In the genomic region with DNA sequence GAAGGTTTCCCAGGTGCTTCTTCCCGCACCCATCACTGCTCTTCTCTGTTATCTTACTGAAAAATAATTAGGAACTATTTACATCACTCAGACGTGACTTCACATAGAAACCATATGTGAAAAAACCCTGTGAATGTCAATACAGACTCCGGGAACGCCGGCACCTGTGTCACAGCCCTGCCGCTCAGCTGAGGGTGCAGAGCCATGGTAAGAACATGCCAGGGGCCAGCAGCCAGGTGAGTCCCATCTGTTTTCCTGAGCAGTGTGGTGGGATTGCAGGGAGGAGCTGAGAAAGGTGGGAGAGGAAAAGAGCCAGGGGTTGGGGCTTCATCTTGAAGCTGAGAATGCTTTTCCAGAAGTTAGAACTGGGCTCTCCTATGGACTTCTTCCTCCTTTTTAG, we compare ENCODE assay signal across 24 cellular contexts. TPM values are rescaled to one million over a fixed set of nuclear protein-coding genes. Genes with fewer than 3 reads are reported as not detected.
DNase-seq lines count a peak whose midpoint lies in the region; ATAC-seq, FAIRE-seq and TF ChIP-seq lines count a peak whose summit lies in the region.
"Had no signal": no experiment of that assay in that cellular context is flagged by ENCODE, and none has a peak within 500 bp of the region (broad histone marks: within the 10 kb centered on the region; RNA-seq: fewer than 3 reads in every experiment).

No MANE protein-coding gene starts in this region.

- no peaks in the 10 kb centered on the region for H3K4me1 ChIP-seq in SK-N-SH (ENCODE audit: control insufficient read depth in 1 of 2, insufficient read depth in 2 of 2, low read depth in 1 of 2, low read length in 1 of 2)
- no peaks in the 10 kb centered on the region for H3K4me1 ChIP-seq in endodermal cell (ENCODE audit: control insufficient read depth, insufficient read depth, low read length)
- H3K4me1 ChIP-seq in pancreas = no peaks in the 10 kb centered on the region
- H3K4me1 ChIP-seq: A549, HAP-1 had no signal

- no peak overlapping the region for H3K27ac Mint-ChIP-seq in endodermal cell
- H3K27ac Mint-ChIP-seq in T-cell = no peak overlapping the region
- H3K27ac Mint-ChIP-seq: HFFc6 had no signal

- POLR2A ChIA-PET in SK-N-SH (lab: Yijun Ruan, JAX) = no interaction called here
- POLR2A ChIA-PET in T-cell (lab: Charles Lee) = no interaction called here

- H2AFZ ChIP-seq in SK-N-SH (ENCODE audit: low read depth) = no peak overlapping the region

- DNase-seq in SK-N-SH = no peak
- peak; percentile 3 for DNase-seq in MG63
- DNase-seq in endodermal cell = peak; percentile 31
- DNase-seq in pancreas = peak in 2 of 6 donors; percentile 30 to 35
- no peak for DNase-seq in NOMO-1 treated with dmso at 0.1 percent for 144 hours (lab: John Stamatoyannopoulos, UW; ENCODE audit: unreplicated experiment)
- no peak for DNase-seq in T-cell
- DNase-seq: 8988T; C1 segment of cervical spinal cord; Calu3; CD4-positive, alpha-beta memory T cell; COR-L47; DMS53; DMS79 treated with DMSO at 0.1 percent for 48 hours; GF-D8; GOT3; HFFc6 had no signal

- H3K4me2 ChIP-seq in SK-N-SH = no peak overlapping the region
- H3K4me2 ChIP-seq: A549 had no signal

- no peaks in the 10 kb centered on the region for H3K9me2 ChIP-seq in SK-N-SH

- H3K27me3 ChIP-seq in SK-N-SH (ENCODE audit: insufficient read depth) = peaks cover 46% of the 10 kb centered on the region
- no peaks in the 10 kb centered on the region for H3K27me3 ChIP-seq in MG63
- H3K27me3 ChIP-seq in endodermal cell (ENCODE audit: control insufficient read depth, insufficient read depth, low read length, poor library complexity, severe bottlenecking) = peaks cover 29% of the 10 kb centered on the region
- H3K27me3 ChIP-seq in pancreas = peaks cover 0 to 18% (median 0%) of the 10 kb centered on the region in 4 donors

- no peaks in the 10 kb centered on the region for H3K4me1 Mint-ChIP-seq in endodermal cell
- H3K4me1 Mint-ChIP-seq in T-cell = peaks cover 9 to 14% (median 10%) of the 10 kb centered on the region in 3 donors

- H3K9me3 Mint-ChIP-seq in endodermal cell (no peaks in the 10 kb centered on the region), T-cell (peaks cover 0 to 7% (median 6%) of the 10 kb centered on the region in 3 donors)

- ATAC-seq in SK-N-SH treated with all-trans-retinoic acid at 6 μM for 48 hours (no peak), pancreas (peak; percentile 48 to 73 (median 60)), T-cell (replicated peaks in 1 of 4) (no peak), GM21825 (IDR thresholded peaks at IDR 0.05; ENCODE audit: unreplicated experiment) (no peak)
- ATAC-seq: A549 had no signal

- no peak overlapping the region for H3K4me3 Mint-ChIP-seq in endodermal cell
- no peak overlapping the region for H3K4me3 Mint-ChIP-seq in T-cell
- H3K4me3 Mint-ChIP-seq: CD4-positive, alpha-beta memory T cell; HFFc6 had no signal

- H3K9me3 ChIP-seq in SK-N-SH (no peaks in the 10 kb centered on the region), MG63 (no peaks in the 10 kb centered on the region), endodermal cell (ENCODE audit: control insufficient read depth, low read length) (no peaks in the 10 kb centered on the region), pancreas (no peaks in the 10 kb centered on the region)
- H3K9me3 ChIP-seq: HAP-1 had no signal

- H3K27me3 Mint-ChIP-seq in endodermal cell (ENCODE audit: insufficient read depth) (peaks cover 24% of the 10 kb centered on the region), T-cell (peaks cover 10 to 30% of the 10 kb centered on the region in 2 donors)

- H3K4me3 ChIP-seq in SK-N-SH (ENCODE audit: low read depth in 2 of 2, low read length in 1 of 2) (no peak overlapping the region), MG63 (no peak overlapping the region), endodermal cell (ENCODE audit: low read length) (no peak overlapping the region), pancreas (no peak overlapping the region)
- H3K4me3 ChIP-seq: A549, HAP-1 had no signal

- H3K36me3 Mint-ChIP-seq in endodermal cell (ENCODE audit: low read depth) = no peaks in the 10 kb centered on the region
- H3K36me3 Mint-ChIP-seq in T-cell = peaks cover 2% of the 10 kb centered on the region
- H3K36me3 Mint-ChIP-seq: CD4-positive, alpha-beta memory T cell had no signal

- H3K27ac ChIP-seq in SK-N-SH (ENCODE audit: low read depth in 2 of 2, low read length in 1 of 2) = no peak overlapping the region
- no peak overlapping the region for H3K27ac ChIP-seq in endodermal cell (ENCODE audit: low read depth, low read length)
- H3K27ac ChIP-seq in pancreas = no peak overlapping the region
- H3K27ac ChIP-seq: A549 had no signal

- no peaks in the 10 kb centered on the region for H4K20me1 ChIP-seq in SK-N-SH (ENCODE audit: insufficient read depth)

- H3K36me3 ChIP-seq in SK-N-SH (replicated peaks in 1 of 2; ENCODE audit: control insufficient read depth in 1 of 2, insufficient read depth in 2 of 2, low read length in 1 of 2) (no peaks in the 10 kb centered on the region), MG63 (peaks cover 16% of the 10 kb centered on the region), endodermal cell (ENCODE audit: control insufficient read depth, insufficient read depth, low read length) (no peaks in the 10 kb centered on the region), pancreas (no peaks in the 10 kb centered on the region)
- H3K36me3 ChIP-seq: HAP-1 had no signal

- H3K79me2 ChIP-seq in SK-N-SH (ENCODE audit: insufficient read depth) = no peaks in the 10 kb centered on the region

- 13% methylated on average over 6 of the region's 6 CpGs for WGBS in SK-N-SH (ENCODE audit: low lambda C conversion rate)
- WGBS in endodermal cell (ENCODE audit: insufficient coverage in 1 of 2, insufficient read length in 1 of 2), 2 experiments = 91% methylated on average over 4 to 6 of the region's 6 CpGs
- 9 to 10% methylated on average over 6 of the region's 6 CpGs for WGBS in pancreas, 2 donors

- no peak for TF ChIP-seq EP300 in SK-N-SH (IDR thresholded peaks at IDR 0.05; ENCODE audit: borderline replicate concordance in 1 of 2, low read depth in 1 of 2, low read length in 1 of 2)

- H3K9ac ChIP-seq in SK-N-SH (no peak overlapping the region), endodermal cell (ENCODE audit: extremely low read depth, low read length, poor library complexity, severe bottlenecking) (no peak overlapping the region)

- no peak for FAIRE-seq in pancreas (lab: Jason Lieb, UNC)
- FAIRE-seq: A549, GM12891, GM18507, H54 had no signal

- 0 out of 2 replicates have a peak, but pooled peaks have one; percentile 2 for TF ChIP-seq CTCF in SK-N-SH (IDR thresholded peaks at IDR 0.05)
- no peak for TF ChIP-seq CTCF in endodermal cell (conservative IDR thresholded peaks at IDR 0.05)
- no peak for TF ChIP-seq CTCF in pancreas (IDR thresholded peaks at IDR 0.05)

- TF ChIP-seq RAD21 in SK-N-SH (IDR thresholded peaks at IDR 0.05; ENCODE audit: low read length) = no peak

- H3F3A ChIP-seq in SK-N-SH (replicated peaks; ENCODE audit: insufficient read depth) = no peaks in the 10 kb centered on the region

- intact Hi-C loops in pancreas (cut with DNase I) = loop anchor here in 1 of 3 donors (10.0 kb wide), 1 partner anchor 59 kb away; no protein-coding TSS in a partner anchor

- CTCF ChIA-PET in SK-N-SH (lab: Yijun Ruan, JAX) (interaction anchor here (10.0 kb wide), 1 partner anchor 449 kb away, joined by 178 read pairs; no protein-coding TSS in a partner anchor), T-cell (lab: Charles Lee) (no interaction called here)

TF ChIP-seq in SK-N-SH, 30 proteins besides CTCF, POLR2A, EP300 and RAD21 (continues in another document):
- TF ChIP-seq EZH2phosphoT487 (IDR thresholded peaks at IDR 0.05; ENCODE audit: borderline replicate concordance, low read depth) (no peak), FOXJ3 (CRISPR knock-in tag; IDR thresholded peaks at IDR 0.05) (no peak)

TF ChIP-seq in SK-N-SH treated with all-trans-retinoic acid at 6 μM for 48 hours, 23 proteins besides CTCF, POLR2A, EP300 and RAD21 (continues in another document):
- TF ChIP-seq GLIS3 (CRISPR knock-in tag; IDR thresholded peaks at IDR 0.05) (no peak), ZFP30 (CRISPR knock-in tag; IDR thresholded peaks at IDR 0.05) (no peak)

RNA-seq across cellular contexts. Expression of a gene that starts 13.7 kb away (rescaled TPM):
- polyA plus RNA-seq in SK-N-SH (2012; rRNA removed) (0.02 TPM in 1 of 2 replicates, not detected in the other), pancreas (1 to 10 TPM in 1 of 2 donors, under 1 TPM in 1; 0.61 to 1.2 TPM)
- polyA plus RNA-seq in SK-N-SH (2012; cell fraction: cytosol; rRNA removed) = 0.01 TPM in 1 of 2 replicates, not detected in the other
- polyA plus RNA-seq in SK-N-SH (2012; cell fraction: nucleus; rRNA removed) = 0.02 and 0.04 TPM in 2 replicates
- 8.9 and 13.0 TPM in 2 replicates for total RNA-seq in MG63 (2014; rRNA removed; shearing (Covaris generic); ENCODE audit: low replicate concordance)
- total RNA-seq in endodermal cell (not detected), pancreas (under 1 TPM; 0.16 to 0.78 (median 0.42) TPM), T-cell (under 1 TPM in 1 of 5 donors, not detected in 4; 0.15 TPM)
- polyA plus RNA-seq in endodermal cell (2013, experiment 1 of 2) = 0.11 TPM
- 0.08 TPM for polyA plus RNA-seq in endodermal cell (2013, experiment 2 of 2)
- total RNA-seq: Calu3; CD4-positive, alpha-beta memory T cell; G401 had no signal
- polyA plus RNA-seq: A549; CD4-positive, alpha-beta memory T cell had no signal

RNA-seq across cellular contexts. Expression of a gene that starts 31.0 kb away (rescaled TPM):
- polyA plus RNA-seq in SK-N-SH (2012; rRNA removed) = 15.6 and 18.7 TPM in 2 replicates
- 5.6 and 8.7 TPM in 2 replicates for polyA plus RNA-seq in SK-N-SH (2012; cell fraction: cytosol; rRNA removed)
- polyA plus RNA-seq in SK-N-SH (2012; cell fraction: nucleus; rRNA removed) = 61.2 and 70.2 TPM in 2 replicates
- 40.8 and 43.8 TPM in 2 replicates for total RNA-seq in MG63 (2014; rRNA removed; shearing (Covaris generic); ENCODE audit: low replicate concordance)
- total RNA-seq in endodermal cell = 10 to 100 TPM; 15.0 to 25.8 TPM
- polyA plus RNA-seq in endodermal cell (2013, experiment 1 of 2) = 24.2 TPM
- polyA plus RNA-seq in endodermal cell (2013, experiment 2 of 2) = 22.7 TPM
- 10 to 100 TPM in 2 of 6 donors, 1 to 10 TPM in 4; 7.3 to 14.7 (median 8.0) TPM for total RNA-seq in pancreas
- polyA plus RNA-seq in pancreas = 10 to 100 TPM; 14.2 to 17.6 TPM
- 10 to 100 TPM; 18.0 to 39.6 (median 34.9) TPM for total RNA-seq in T-cell

RNA-seq across cellular contexts. Expression of a gene that starts 42.6 kb away (rescaled TPM):
- polyA plus RNA-seq in SK-N-SH (2012; rRNA removed) = 0.37 and 1.3 TPM in 2 replicates
- polyA plus RNA-seq in SK-N-SH (2012; cell fraction: cytosol; rRNA removed) = 1.1 TPM in 2 replicates
- 2.0 TPM in 2 replicates for polyA plus RNA-seq in SK-N-SH (2012; cell fraction: nucleus; rRNA removed)
- total RNA-seq in MG63 (2014; rRNA removed; shearing (Covaris generic); ENCODE audit: low replicate concordance) = 4.6 and 7.1 TPM in 2 replicates
- under 1 TPM in 1 of 2 donors, not detected in 1; 0.20 TPM for total RNA-seq in endodermal cell
- polyA plus RNA-seq in endodermal cell (2013, experiment 1 of 2) = 1.00 TPM
- 1.2 TPM for polyA plus RNA-seq in endodermal cell (2013, experiment 2 of 2)
- total RNA-seq in pancreas = under 1 TPM in 3 of 6 donors, not detected in 3; 0.06 to 0.17 (median 0.12) TPM
- under 1 TPM; 0.19 to 0.23 TPM for polyA plus RNA-seq in pancreas
- total RNA-seq in T-cell = not detected
- total RNA-seq: CD4-positive, alpha-beta memory T cell had no signal
- polyA plus RNA-seq: CD4-positive, alpha-beta memory T cell had no signal

RNA-seq across cellular contexts. Expression of a gene that starts 54.3 kb away (rescaled TPM):
- 2.5 and 2.8 TPM in 2 replicates for polyA plus RNA-seq in SK-N-SH (2012; rRNA removed)
- 1.7 and 2.3 TPM in 2 replicates for polyA plus RNA-seq in SK-N-SH (2012; cell fraction: cytosol; rRNA removed)
- polyA plus RNA-seq in SK-N-SH (2012; cell fraction: nucleus; rRNA removed) = 5.7 and 15.3 TPM in 2 replicates
- total RNA-seq in MG63 (2014; rRNA removed; shearing (Covaris generic); ENCODE audit: low replicate concordance) = not detected in 2 replicates
- under 1 TPM in 1 of 2 donors, not detected in 1; 0.37 TPM for total RNA-seq in endodermal cell
- polyA plus RNA-seq in endodermal cell (2013, experiment 1 of 2) = 0.39 TPM
- 0.58 TPM for polyA plus RNA-seq in endodermal cell (2013, experiment 2 of 2)
- total RNA-seq in pancreas = under 1 TPM in 4 of 6 donors, not detected in 2; 0.06 to 0.18 (median 0.13) TPM
- polyA plus RNA-seq in pancreas = under 1 TPM; 0.07 to 0.08 TPM
- not detected for total RNA-seq in T-cell
- total RNA-seq: CD4-positive, alpha-beta memory T cell had no signal
- polyA plus RNA-seq: CD4-positive, alpha-beta memory T cell had no signal

Comparison
In these comparisons a context has a peak if more than half of its experiments do, and no peak if none do; other contexts are left out.
1. DNase-seq: peak in MG63 (single experiment) and endodermal cell (single experiment); none in SK-N-SH (single experiment), NOMO-1 treated with dmso at 0.1 percent for 144 hours (single experiment) and T-cell (0 of 34).
2. ATAC-seq: peak in pancreas (4 of 4); none in SK-N-SH treated with all-trans-retinoic acid at 6 μM for 48 hours (single experiment), T-cell (0 of 4) and GM21825 (single experiment).